ENCODE assay signal across 1 cellular context in the genomic region with DNA sequence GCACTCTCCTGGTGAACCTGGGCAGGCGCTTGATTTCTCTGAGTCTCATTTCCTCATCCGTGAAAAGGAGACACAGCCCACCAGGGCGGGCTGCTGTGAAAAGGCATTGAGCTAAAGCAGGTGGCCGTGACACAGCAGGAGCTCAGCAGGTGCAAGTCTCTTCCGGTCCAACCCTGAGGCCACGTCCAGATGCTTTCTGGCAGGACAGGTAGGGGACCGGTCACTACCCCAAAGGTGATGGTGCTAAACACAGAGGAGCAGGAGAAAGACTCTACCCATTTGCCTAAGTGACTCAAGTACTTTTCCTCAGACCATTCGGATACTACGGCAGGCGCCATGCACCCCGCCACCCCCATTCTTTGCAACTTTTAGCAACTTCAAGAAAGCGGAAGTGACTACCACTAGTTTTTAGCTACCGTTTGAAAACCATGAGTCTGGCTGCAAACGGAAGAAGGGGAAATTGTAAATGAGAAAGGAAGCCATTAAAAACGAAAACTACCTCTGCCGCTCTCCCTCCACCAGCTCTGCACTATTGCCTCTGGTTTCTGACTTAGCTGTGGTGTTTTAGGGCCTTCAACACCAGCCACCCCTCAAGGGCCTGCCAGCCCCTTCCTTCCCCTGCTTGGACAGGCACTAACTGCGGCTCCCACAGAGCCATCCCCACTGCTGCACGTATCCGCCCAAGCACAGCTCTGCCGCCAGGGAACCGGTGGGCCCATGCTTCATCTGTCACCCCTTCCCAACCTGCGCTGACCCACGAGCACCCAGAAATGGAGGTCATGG.
A peak's percentile ranks its signal among the peaks of the same experiment; 100 is the strongest.
TF ChIP-seq lines count a peak whose summit lies in the region.

No MANE protein-coding gene starts in this region.

TF ChIP-seq in GM12878, 131 proteins besides CTCF, POLR2A, EP300 and RAD21 (continued from another document and continues in another):
- TF ChIP-seq, protein P1, sequence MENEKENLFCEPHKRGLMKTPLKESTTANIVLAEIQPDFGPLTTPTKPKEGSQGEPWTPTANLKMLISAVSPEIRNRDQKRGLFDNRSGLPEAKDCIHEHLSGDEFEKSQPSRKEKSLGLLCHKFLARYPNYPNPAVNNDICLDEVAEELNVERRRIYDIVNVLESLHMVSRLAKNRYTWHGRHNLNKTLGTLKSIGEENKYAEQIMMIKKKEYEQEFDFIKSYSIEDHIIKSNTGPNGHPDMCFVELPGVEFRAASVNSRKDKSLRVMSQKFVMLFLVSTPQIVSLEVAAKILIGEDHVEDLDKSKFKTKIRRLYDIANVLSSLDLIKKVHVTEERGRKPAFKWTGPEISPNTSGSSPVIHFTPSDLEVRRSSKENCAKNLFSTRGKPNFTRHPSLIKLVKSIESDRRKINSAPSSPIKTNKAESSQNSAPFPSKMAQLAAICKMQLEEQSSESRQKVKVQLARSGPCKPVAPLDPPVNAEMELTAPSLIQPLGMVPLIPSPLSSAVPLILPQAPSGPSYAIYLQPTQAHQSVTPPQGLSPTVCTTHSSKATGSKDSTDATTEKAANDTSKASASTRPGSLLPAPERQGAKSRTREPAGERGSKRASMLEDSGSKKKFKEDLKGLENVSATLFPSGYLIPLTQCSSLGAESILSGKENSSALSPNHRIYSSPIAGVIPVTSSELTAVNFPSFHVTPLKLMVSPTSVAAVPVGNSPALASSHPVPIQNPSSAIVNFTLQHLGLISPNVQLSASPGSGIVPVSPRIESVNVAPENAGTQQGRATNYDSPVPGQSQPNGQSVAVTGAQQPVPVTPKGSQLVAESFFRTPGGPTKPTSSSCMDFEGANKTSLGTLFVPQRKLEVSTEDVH (IDR thresholded peaks at IDR 0.05; ENCODE audit: low read depth, partially characterized antibody), result peak; percentile 22
- peak; percentile 51; the same call in 1 of the 2 replicates for TF ChIP-seq SMAD5 (IDR thresholded peaks at IDR 0.05; ENCODE audit: low read depth)
- TF ChIP-seq, protein P2, sequence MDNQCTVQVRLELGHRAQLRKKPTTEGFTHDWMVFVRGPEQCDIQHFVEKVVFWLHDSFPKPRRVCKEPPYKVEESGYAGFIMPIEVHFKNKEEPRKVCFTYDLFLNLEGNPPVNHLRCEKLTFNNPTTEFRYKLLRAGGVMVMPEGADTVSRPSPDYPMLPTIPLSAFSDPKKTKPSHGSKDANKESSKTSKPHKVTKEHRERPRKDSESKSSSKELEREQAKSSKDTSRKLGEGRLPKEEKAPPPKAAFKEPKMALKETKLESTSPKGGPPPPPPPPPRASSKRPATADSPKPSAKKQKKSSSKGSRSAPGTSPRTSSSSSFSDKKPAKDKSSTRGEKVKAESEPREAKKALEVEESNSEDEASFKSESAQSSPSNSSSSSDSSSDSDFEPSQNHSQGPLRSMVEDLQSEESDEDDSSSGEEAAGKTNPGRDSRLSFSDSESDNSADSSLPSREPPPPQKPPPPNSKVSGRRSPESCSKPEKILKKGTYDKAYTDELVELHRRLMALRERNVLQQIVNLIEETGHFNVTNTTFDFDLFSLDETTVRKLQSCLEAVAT (IDR thresholded peaks at IDR 0.05), result peak; percentile 59; the same call in 1 of the 2 replicates
- peak; percentile 51; the same call in 1 of the 2 replicates for TF ChIP-seq CREM (IDR thresholded peaks at IDR 0.05; ENCODE audit: low read depth)
- TF ChIP-seq IKZF1 (conservative IDR thresholded peaks at IDR 0.05), result peak; percentile 72
- TF ChIP-seq SMARCA5 (IDR thresholded peaks at IDR 0.05), result peak; percentile 30; the same call in 1 of the 2 replicates
- TF ChIP-seq RBBP5 (conservative IDR thresholded peaks at IDR 0.05), result no peak
- no peak for TF ChIP-seq NFXL1 (IDR thresholded peaks at IDR 0.05; ENCODE audit: borderline replicate concordance)
- TF ChIP-seq NR2F1 (conservative IDR thresholded peaks at IDR 0.05), result no peak
- TF ChIP-seq RUNX3 (IDR thresholded peaks at IDR 0.05; ENCODE audit: low read length), result peak; percentile 55
- TF ChIP-seq LARP7 (IDR thresholded peaks at IDR 0.05), result 0 out of 2 replicates have a peak, but pooled peaks have one; percentile 19
- TF ChIP-seq, protein P3, sequence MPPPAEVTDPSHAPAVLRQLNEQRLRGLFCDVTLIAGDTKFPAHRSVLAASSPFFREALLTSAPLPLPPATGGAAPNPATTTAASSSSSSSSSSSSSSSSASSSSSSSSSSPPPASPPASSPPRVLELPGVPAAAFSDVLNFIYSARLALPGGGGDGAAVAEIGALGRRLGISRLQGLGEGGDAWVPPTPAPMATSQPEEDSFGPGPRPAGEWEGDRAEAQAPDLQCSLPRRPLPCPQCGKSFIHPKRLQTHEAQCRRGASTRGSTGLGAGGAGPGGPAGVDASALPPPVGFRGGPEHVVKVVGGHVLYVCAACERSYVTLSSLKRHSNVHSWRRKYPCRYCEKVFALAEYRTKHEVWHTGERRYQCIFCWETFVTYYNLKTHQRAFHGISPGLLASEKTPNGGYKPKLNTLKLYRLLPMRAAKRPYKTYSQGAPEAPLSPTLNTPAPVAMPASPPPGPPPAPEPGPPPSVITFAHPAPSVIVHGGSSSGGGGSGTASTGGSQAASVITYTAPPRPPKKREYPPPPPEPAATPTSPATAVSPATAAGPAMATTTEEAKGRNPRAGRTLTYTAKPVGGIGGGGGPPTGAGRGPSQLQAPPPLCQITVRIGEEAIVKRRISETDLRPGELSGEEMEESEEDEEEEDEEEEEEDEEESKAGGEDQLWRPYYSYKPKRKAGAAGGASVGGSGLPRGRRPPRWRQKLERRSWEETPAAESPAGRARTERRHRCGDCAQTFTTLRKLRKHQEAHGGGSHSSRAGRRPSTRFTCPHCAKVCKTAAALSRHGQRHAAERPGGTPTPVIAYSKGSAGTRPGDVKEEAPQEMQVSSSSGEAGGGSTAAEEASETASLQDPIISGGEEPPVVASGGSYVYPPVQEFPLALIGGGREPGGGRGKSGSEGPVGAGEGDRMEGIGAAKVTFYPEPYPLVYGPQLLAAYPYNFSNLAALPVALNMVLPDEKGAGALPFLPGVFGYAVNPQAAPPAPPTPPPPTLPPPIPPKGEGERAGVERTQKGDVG (CRISPR knock-in tag; IDR thresholded peaks at IDR 0.05), result no peak
- TF ChIP-seq CUX1 (IDR thresholded peaks at IDR 0.05; ENCODE audit: insufficient replicate concordance, low read depth, low read length), result no peak
- TF ChIP-seq TCF3 (IDR thresholded peaks at IDR 0.05; ENCODE audit: borderline replicate concordance, insufficient read depth, low read depth, low read length), result peak; percentile 94
- TF ChIP-seq, protein P4, sequence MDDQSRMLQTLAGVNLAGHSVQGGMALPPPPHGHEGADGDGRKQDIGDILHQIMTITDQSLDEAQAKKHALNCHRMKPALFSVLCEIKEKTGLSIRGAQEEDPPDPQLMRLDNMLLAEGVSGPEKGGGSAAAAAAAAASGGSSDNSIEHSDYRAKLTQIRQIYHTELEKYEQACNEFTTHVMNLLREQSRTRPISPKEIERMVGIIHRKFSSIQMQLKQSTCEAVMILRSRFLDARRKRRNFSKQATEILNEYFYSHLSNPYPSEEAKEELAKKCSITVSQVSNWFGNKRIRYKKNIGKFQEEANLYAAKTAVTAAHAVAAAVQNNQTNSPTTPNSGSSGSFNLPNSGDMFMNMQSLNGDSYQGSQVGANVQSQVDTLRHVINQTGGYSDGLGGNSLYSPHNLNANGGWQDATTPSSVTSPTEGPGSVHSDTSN (IDR thresholded peaks at IDR 0.05; ENCODE audit: insufficient replicate concordance, low read depth, low read length), result peak; percentile 43
- TF ChIP-seq EED (IDR thresholded peaks at IDR 0.05; ENCODE audit: low read depth), result peak; percentile 34
- no peak for TF ChIP-seq HDAC6 (IDR thresholded peaks at IDR 0.05; ENCODE audit: unreplicated experiment)
- peak; percentile 43; the same call in 1 of the 2 replicates for TF ChIP-seq JUNB (IDR thresholded peaks at IDR 0.05)
- TF ChIP-seq BACH1 (IDR thresholded peaks at IDR 0.05; ENCODE audit: borderline replicate concordance), result 0 out of 2 replicates have a peak, but pooled peaks have one; percentile 48
- TF ChIP-seq KLF5 (IDR thresholded peaks at IDR 0.05; ENCODE audit: partially characterized antibody), result no peak
- no peak for TF ChIP-seq IRF4 (IDR thresholded peaks at IDR 0.05; ENCODE audit: low read depth, low read length)
- TF ChIP-seq, protein P5, sequence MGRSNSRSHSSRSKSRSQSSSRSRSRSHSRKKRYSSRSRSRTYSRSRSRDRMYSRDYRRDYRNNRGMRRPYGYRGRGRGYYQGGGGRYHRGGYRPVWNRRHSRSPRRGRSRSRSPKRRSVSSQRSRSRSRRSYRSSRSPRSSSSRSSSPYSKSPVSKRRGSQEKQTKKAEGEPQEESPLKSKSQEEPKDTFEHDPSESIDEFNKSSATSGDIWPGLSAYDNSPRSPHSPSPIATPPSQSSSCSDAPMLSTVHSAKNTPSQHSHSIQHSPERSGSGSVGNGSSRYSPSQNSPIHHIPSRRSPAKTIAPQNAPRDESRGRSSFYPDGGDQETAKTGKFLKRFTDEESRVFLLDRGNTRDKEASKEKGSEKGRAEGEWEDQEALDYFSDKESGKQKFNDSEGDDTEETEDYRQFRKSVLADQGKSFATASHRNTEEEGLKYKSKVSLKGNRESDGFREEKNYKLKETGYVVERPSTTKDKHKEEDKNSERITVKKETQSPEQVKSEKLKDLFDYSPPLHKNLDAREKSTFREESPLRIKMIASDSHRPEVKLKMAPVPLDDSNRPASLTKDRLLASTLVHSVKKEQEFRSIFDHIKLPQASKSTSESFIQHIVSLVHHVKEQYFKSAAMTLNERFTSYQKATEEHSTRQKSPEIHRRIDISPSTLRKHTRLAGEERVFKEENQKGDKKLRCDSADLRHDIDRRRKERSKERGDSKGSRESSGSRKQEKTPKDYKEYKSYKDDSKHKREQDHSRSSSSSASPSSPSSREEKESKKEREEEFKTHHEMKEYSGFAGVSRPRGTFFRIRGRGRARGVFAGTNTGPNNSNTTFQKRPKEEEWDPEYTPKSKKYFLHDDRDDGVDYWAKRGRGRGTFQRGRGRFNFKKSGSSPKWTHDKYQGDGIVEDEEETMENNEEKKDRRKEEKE (IDR thresholded peaks at IDR 0.05), result no peak
- TF ChIP-seq, protein P6, sequence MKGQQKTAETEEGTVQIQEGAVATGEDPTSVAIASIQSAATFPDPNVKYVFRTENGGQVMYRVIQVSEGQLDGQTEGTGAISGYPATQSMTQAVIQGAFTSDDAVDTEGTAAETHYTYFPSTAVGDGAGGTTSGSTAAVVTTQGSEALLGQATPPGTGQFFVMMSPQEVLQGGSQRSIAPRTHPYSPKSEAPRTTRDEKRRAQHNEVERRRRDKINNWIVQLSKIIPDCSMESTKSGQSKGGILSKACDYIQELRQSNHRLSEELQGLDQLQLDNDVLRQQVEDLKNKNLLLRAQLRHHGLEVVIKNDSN (IDR thresholded peaks at IDR 0.05; ENCODE audit: borderline replicate concordance, extremely low read length, insufficient read depth, low read depth, low read length), result no peak
- 0 out of 2 replicates have a peak, but pooled peaks have one; percentile 71 for TF ChIP-seq ASH2L (IDR thresholded peaks at IDR 0.05; ENCODE audit: borderline replicate concordance, low read depth)
- TF ChIP-seq ZNF274 (IDR thresholded peaks at IDR 0.05; ENCODE audit: insufficient read depth, insufficient read length), result no peak
- 0 out of 2 replicates have a peak, but pooled peaks have one; percentile 52 for TF ChIP-seq CBFB (IDR thresholded peaks at IDR 0.05; ENCODE audit: low read depth)
- TF ChIP-seq POU2F2 (IDR thresholded peaks at IDR 0.05; ENCODE audit: borderline replicate concordance, low read depth, low read length), result no peak; the same call in 2 of the 3 replicates
- 0 out of 3 replicates have a peak, but pooled peaks of 1 of the 2 experiments have one; percentile 5 for TF ChIP-seq EGR1 (IDR thresholded peaks at IDR 0.05; ENCODE audit: borderline replicate concordance in 1 of 2, low read depth in 2 of 2, low read length in 2 of 2)
- no peak for TF ChIP-seq EZH2 (IDR thresholded peaks at IDR 0.05; ENCODE audit: borderline replicate concordance, control insufficient read depth, low read depth, low read length)
- peak; percentile 85 for TF ChIP-seq GATAD2B (conservative IDR thresholded peaks at IDR 0.05; ENCODE audit: low read depth)
- TF ChIP-seq MEF2B (IDR thresholded peaks at IDR 0.05; ENCODE audit: partially characterized antibody, poor library complexity, severe bottlenecking), result peak; percentile 31
- peak; percentile 43; the same call in 1 of the 2 replicates for TF ChIP-seq TAF1 (IDR thresholded peaks at IDR 0.05; ENCODE audit: borderline replicate concordance, low read depth, low read length)
- TF ChIP-seq PAX5 (IDR thresholded peaks at IDR 0.05; ENCODE audit: borderline replicate concordance, low read depth, low read length), result peak; percentile 35; the same call in 1 of the 2 replicates
- no peak for TF ChIP-seq MEF2A (IDR thresholded peaks at IDR 0.05; ENCODE audit: insufficient read depth, low read depth, low read length)
- TF ChIP-seq HDGF (IDR thresholded peaks at IDR 0.05), result peak; percentile 65; the same call in 1 of the 2 replicates
- peak; percentile 75; the same call in 1 of the 2 replicates for TF ChIP-seq NFIC (IDR thresholded peaks at IDR 0.05; ENCODE audit: low read depth, low read length)
